In genomic region chr1:17329610-17330009, GRCh38 we compare ENCODE assay signal across 2 cellular contexts.
A peak's percentile ranks its signal among the peaks of the same experiment; 100 is the strongest.
TF ChIP-seq lines count a peak whose summit lies in the region.

No MANE protein-coding gene starts in this region.

TF ChIP-seq in HEK293, 187 proteins besides CTCF, POLR2A, EP300 and RAD21 (continued from another document):
- TF ChIP-seq ZBTB7A (tag by site-specific recombination; IDR thresholded peaks at IDR 0.05; ENCODE audit: low read depth) (no peak), ZNF529 (tag by site-specific recombination; IDR thresholded peaks at IDR 0.05; ENCODE audit: insufficient replicate concordance) (no peak), SETDB1 (IDR thresholded peaks at IDR 0.05; ENCODE audit: insufficient read length, low read length) (peak; percentile 62), ZSCAN30 (tag by site-specific recombination; IDR thresholded peaks at IDR 0.05) (no peak)

TF ChIP-seq in K562, 482 proteins besides CTCF, POLR2A, EP300 and RAD21:
- peak in 1 of 2 experiments; percentile 71; a peak in 1 of 3 replicates for TF ChIP-seq CBX3 (IDR thresholded peaks at IDR 0.05; ENCODE audit: borderline replicate concordance in 1 of 2, low read length in 2 of 2)
- peak; percentile 69 for TF ChIP-seq RBM25 (IDR thresholded peaks at IDR 0.05; ENCODE audit: low read depth, low read length, severe bottlenecking)
- no peak for TF ChIP-seq ELF2 (CRISPR knock-in tag; IDR thresholded peaks at IDR 0.05)
- TF ChIP-seq ZNF830 (CRISPR knock-in tag; IDR thresholded peaks at IDR 0.05): no peak
- 0 out of 2 replicates have a peak, but pooled peaks have one; percentile 40 for TF ChIP-seq TRIM28 (IDR thresholded peaks at IDR 0.05)
TF ChIP-seq in K562: peak in this region for 3.
